13 cellular contexts compared by ENCODE assay signal in the genomic region with DNA sequence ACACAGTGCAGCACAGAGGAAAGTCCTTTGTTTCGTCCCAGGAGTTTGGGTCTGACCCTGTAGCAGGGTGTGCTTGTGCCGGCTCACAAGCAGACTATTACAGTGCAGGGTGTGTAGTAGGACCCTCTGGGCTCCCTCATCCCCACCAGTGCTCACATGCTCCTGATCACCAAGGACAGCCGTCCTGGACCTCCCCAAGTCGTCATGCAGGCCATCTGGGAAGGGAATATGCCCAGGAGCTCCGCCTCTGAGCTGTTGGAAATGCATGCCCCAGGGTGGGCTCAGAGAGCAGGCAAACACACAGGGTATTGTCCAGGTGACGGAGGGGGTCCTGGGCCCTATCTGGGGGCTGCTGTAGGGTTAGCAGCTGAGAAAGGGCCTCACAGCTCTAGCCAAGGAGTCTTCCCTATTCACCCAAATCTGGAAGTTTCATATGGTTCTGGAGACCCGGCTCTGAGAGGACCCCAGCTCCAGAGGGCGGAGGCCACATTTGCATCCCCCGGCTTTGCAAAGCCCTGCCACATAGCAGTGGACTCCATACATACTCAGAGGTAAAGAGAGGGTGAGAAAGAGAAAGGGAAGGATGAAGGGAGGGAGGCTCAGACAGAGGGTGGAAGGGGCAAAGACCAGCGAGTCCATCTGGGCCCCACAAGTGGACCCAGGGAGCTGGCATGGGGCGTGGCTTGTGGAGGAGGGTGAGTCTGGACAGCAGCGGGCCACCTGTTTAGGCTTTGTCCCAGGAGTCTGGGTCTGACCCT. TPM values are rescaled to one million over a fixed set of nuclear protein-coding genes. Genes with fewer than 3 reads are reported as not detected.
DNase-seq lines count a peak whose midpoint lies in the region; ATAC-seq and TF ChIP-seq lines count a peak whose summit lies in the region.
"Had no signal": no experiment of that assay in that cellular context is flagged by ENCODE, and none has a peak within 500 bp of the region (broad histone marks: within the 10 kb centered on the region; RNA-seq: fewer than 3 reads in every experiment).

No MANE protein-coding gene starts in this region.

- TF ChIP-seq CTCF in neural progenitor cell (IDR thresholded peaks at IDR 0.05) (no peak), ascending aorta (IDR thresholded peaks at IDR 0.05) (no peak)

- no peaks in the 10 kb centered on the region for H3K36me3 ChIP-seq in CD4-positive, alpha-beta memory T cell (ENCODE audit: insufficient read depth, low read length)
- H3K36me3 ChIP-seq in neural progenitor cell = no peaks in the 10 kb centered on the region
- H3K36me3 ChIP-seq in ascending aorta = no peaks in the 10 kb centered on the region
- H3K36me3 ChIP-seq: gastrocnemius medialis, left lung, prostate gland had no signal

- no peak overlapping the region for H3K9ac ChIP-seq in neural progenitor cell

- peaks cover 23 to 54% (median 41%) of the 10 kb centered on the region in 4 donors for H3K4me1 Mint-ChIP-seq in CD4-positive, alpha-beta memory T cell
- H3K4me1 Mint-ChIP-seq in activated naive CD8-positive, alpha-beta T cell treated with anti-CD3 and anti-CD28 coated beads, Interleukin-2, amount 50 U/mL, for 24 hours = peaks cover 33% of the 10 kb centered on the region
- H3K4me1 Mint-ChIP-seq in neural progenitor cell = peaks cover 16% of the 10 kb centered on the region

- POLR2A ChIA-PET in CD4-positive, alpha-beta memory T cell (lab: Charles Lee; ENCODE audit: partially characterized antibody) = interaction anchor here (0.9 to 5.3 kb wide), 19 partner anchors 10 to 388 kb away, joined by 3 to 103 read pairs (median 20); a partner anchor contains a TSS

- H3K36me3 Mint-ChIP-seq in CD4-positive, alpha-beta memory T cell = no peaks in the 10 kb centered on the region
- peaks cover 3% of the 10 kb centered on the region for H3K36me3 Mint-ChIP-seq in activated naive CD8-positive, alpha-beta T cell treated with anti-CD3 and anti-CD28 coated beads, Interleukin-2, amount 50 U/mL, for 24 hours (ENCODE audit: low read depth)
- H3K36me3 Mint-ChIP-seq in neural progenitor cell = no peaks in the 10 kb centered on the region

- H3K79me2 ChIP-seq in neural progenitor cell (ENCODE audit: low read depth) = no peaks in the 10 kb centered on the region

- no peaks in the 10 kb centered on the region for H3K27me3 Mint-ChIP-seq in CD4-positive, alpha-beta memory T cell
- H3K27me3 Mint-ChIP-seq in activated naive CD8-positive, alpha-beta T cell treated with anti-CD3 and anti-CD28 coated beads, Interleukin-2, amount 50 U/mL, for 24 hours = no peaks in the 10 kb centered on the region
- H3K27me3 Mint-ChIP-seq in neural progenitor cell (ENCODE audit: insufficient read depth, low read depth) = peaks cover 10% of the 10 kb centered on the region

- peak overlapping the region; percentile 59 to 94 (median 90) for H3K27ac Mint-ChIP-seq in CD4-positive, alpha-beta memory T cell
- H3K27ac Mint-ChIP-seq in activated naive CD8-positive, alpha-beta T cell treated with anti-CD3 and anti-CD28 coated beads, Interleukin-2, amount 50 U/mL, for 24 hours = peak overlapping the region; percentile 39
- no peak overlapping the region for H3K27ac Mint-ChIP-seq in neural progenitor cell

- ATAC-seq in activated naive CD8-positive, alpha-beta T cell treated with anti-CD3 and anti-CD28 coated beads, Interleukin-2, amount 50 U/mL, for 24 hours = no peak
- ATAC-seq in GM19324 (IDR thresholded peaks at IDR 0.05; ENCODE audit: low FRiP score, unreplicated experiment) = no peak

- no peaks in the 10 kb centered on the region for H3K27me3 ChIP-seq in CD4-positive, alpha-beta memory T cell (ENCODE audit: insufficient read depth, low read length)
- H3K27me3 ChIP-seq in neural progenitor cell = peaks cover 42% of the 10 kb centered on the region
- peaks cover 10% of the 10 kb centered on the region for H3K27me3 ChIP-seq in ascending aorta

- peak overlapping the region; percentile 21 to 52 for H3K4me3 ChIP-seq in CD4-positive, alpha-beta memory T cell (ENCODE audit: low read length in 2 of 2)
- peak overlapping the region; percentile 8 for H3K4me3 ChIP-seq in Jurkat, Clone E6-1 (ENCODE audit: low read length)
- H3K4me3 ChIP-seq in neural progenitor cell (no peak overlapping the region), ascending aorta (no peak overlapping the region)
- H3K4me3 ChIP-seq: left lung, prostate gland had no signal

- H3K4me1 ChIP-seq in CD4-positive, alpha-beta memory T cell (ENCODE audit: insufficient read depth, low read length) = peaks cover 52% of the 10 kb centered on the region
- H3K4me1 ChIP-seq in neural progenitor cell (no peaks in the 10 kb centered on the region), ascending aorta (peaks cover 6 to 7% of the 10 kb centered on the region in 2 donors)

- no peaks in the 10 kb centered on the region for H3K9me3 ChIP-seq in CD4-positive, alpha-beta memory T cell (ENCODE audit: control insufficient read depth in 1 of 2, low read length in 2 of 2)
- no peaks in the 10 kb centered on the region for H3K9me3 ChIP-seq in neural progenitor cell (ENCODE audit: low read depth)
- no peaks in the 10 kb centered on the region for H3K9me3 ChIP-seq in ascending aorta
- H3K9me3 ChIP-seq: gastrocnemius medialis, left lung, prostate gland had no signal

- H3K4me2 ChIP-seq in neural progenitor cell = no peak overlapping the region

- CTCF ChIA-PET in CD4-positive, alpha-beta memory T cell (lab: Charles Lee; ENCODE audit: partially characterized antibody) = interaction anchor here (0.8 to 3.7 kb wide), 29 partner anchors 10 to 391 kb away, joined by 3 to 110 read pairs (median 7); no protein-coding TSS in a partner anchor

- no peaks in the 10 kb centered on the region for H4K20me1 ChIP-seq in neural progenitor cell (ENCODE audit: low read depth)

- H2AFZ ChIP-seq in neural progenitor cell (replicated peaks) = no peak overlapping the region

- H3F3A ChIP-seq in neural progenitor cell (ENCODE audit: low read depth) = peaks cover 9% of the 10 kb centered on the region

- H3K27ac ChIP-seq in CD4-positive, alpha-beta memory T cell (ENCODE audit: low read depth, low read length) = peak overlapping the region; percentile 57
- no peak overlapping the region for H3K27ac ChIP-seq in neural progenitor cell
- H3K27ac ChIP-seq in ascending aorta = no peak overlapping the region
- H3K27ac ChIP-seq: left lung, prostate gland had no signal

- no peak for DNase-seq in CD4-positive, alpha-beta memory T cell
- no peak for DNase-seq in Jurkat, Clone E6-1 (ENCODE audit: low read depth, low spot score)
- DNase-seq in activated naive CD8-positive, alpha-beta T cell treated with anti-CD3 and anti-CD28 coated beads, Interleukin-2, amount 50 U/mL, for 24 hours = no peak
- DNase-seq in neural progenitor cell (ENCODE audit: low spot score) = no peak
- DNase-seq in kidney glomerular epithelial cell (lab: John Stamatoyannopoulos, UW) = no peak
- no peak for DNase-seq in ascending aorta (ENCODE audit: low spot score in 2 of 2)
- no peak for DNase-seq in activated CD4-positive, CD25-positive, alpha-beta regulatory T cell treated with anti-CD3 and anti-CD28 coated beads, Interleukin-2, amount 50 U/mL, for 72 hours
- DNase-seq: left lung, T-helper 9 cell had no signal

- peak overlapping the region; percentile 34 to 79 (median 74) for H3K4me3 Mint-ChIP-seq in CD4-positive, alpha-beta memory T cell
- no peak overlapping the region for H3K4me3 Mint-ChIP-seq in activated naive CD8-positive, alpha-beta T cell treated with anti-CD3 and anti-CD28 coated beads, Interleukin-2, amount 50 U/mL, for 24 hours
- peak overlapping the region; percentile 70 for H3K4me3 Mint-ChIP-seq in neural progenitor cell

- peaks cover 0 to 1% (median 0%) of the 10 kb centered on the region in 8 donors for H3K9me3 Mint-ChIP-seq in CD4-positive, alpha-beta memory T cell
- no peaks in the 10 kb centered on the region for H3K9me3 Mint-ChIP-seq in activated naive CD8-positive, alpha-beta T cell treated with anti-CD3 and anti-CD28 coated beads, Interleukin-2, amount 50 U/mL, for 24 hours
- H3K9me3 Mint-ChIP-seq in neural progenitor cell = peaks cover 2% of the 10 kb centered on the region
- H3K9me3 Mint-ChIP-seq: type B pancreatic cell had no signal

- intact Hi-C loops in CD4-positive, alpha-beta memory T cell (cut with micrococcal nuclease) = loop anchor here (1.0 to 5.0 kb wide), 12 partner anchors 14 to 607 kb away; a partner anchor contains a TSS
- intact Hi-C loops in ascending aorta (cut with DNase I) = loop anchor here (2.0 kb wide), 1 partner anchor 389 kb away; no protein-coding TSS in a partner anchor

RNA-seq across cellular contexts. Expression of a gene that starts 53.5 kb away (rescaled TPM):
- total RNA-seq in CD4-positive, alpha-beta memory T cell = 100 to 1,000 TPM; 584 to 620 TPM
- 100 to 1,000 TPM; 273 to 278 TPM for polyA plus RNA-seq in CD4-positive, alpha-beta memory T cell
- polyA plus RNA-seq in Jurkat, Clone E6-1 (2012; ENCODE audit: insufficient read depth, insufficient read length) = 156 TPM
- total RNA-seq in neural progenitor cell (ENCODE audit: low replicate concordance) (113 and 183 TPM in 2 replicates), ascending aorta (45.6 TPM)

Comparison
In these comparisons a context has a peak if more than half of its experiments do, and no peak if none do; other contexts are left out.
1. H3K4me3 ChIP-seq: peak in CD4-positive, alpha-beta memory T cell (2 of 2) and Jurkat, Clone E6-1 (single experiment); none in neural progenitor cell (single experiment) and ascending aorta (0 of 2).